In genomic region chr10:71314028-71314693, GRCh38 we compare ENCODE assay signal across 8 cellular contexts. TPM values are rescaled to one million over a fixed set of nuclear protein-coding genes. Genes with fewer than 3 reads are reported as not detected.
DNase-seq lines count a peak whose midpoint lies in the region; ATAC-seq and TF ChIP-seq lines count a peak whose summit lies in the region.

No MANE protein-coding gene starts in this region.

- H3K36me3 ChIP-seq in suprapubic skin = no peaks in the 10 kb centered on the region

- no peaks in the 10 kb centered on the region for H3K36me3 Mint-ChIP-seq in activated CD8-positive, alpha-beta memory T cell treated with anti-CD3 and anti-CD28 coated beads, Interleukin-2, amount 10 ng/mL, durations not matched to agents 7 days and 5 days
- H3K36me3 Mint-ChIP-seq in naive thymus-derived CD8-positive, alpha-beta T cell = no peaks in the 10 kb centered on the region
- no peaks in the 10 kb centered on the region for H3K36me3 Mint-ChIP-seq in activated T-helper 17 cell treated with anti-CD3 and anti-CD28 coated beads, Interleukin-2, amount 50 U/mL, for 72 hours (ENCODE audit: low read depth)

- H3K9me3 Mint-ChIP-seq in activated CD8-positive, alpha-beta memory T cell treated with anti-CD3 and anti-CD28 coated beads, Interleukin-2, amount 10 ng/mL, durations not matched to agents 7 days and 5 days (ENCODE audit: low read depth) = no peaks in the 10 kb centered on the region
- no peaks in the 10 kb centered on the region for H3K9me3 Mint-ChIP-seq in naive thymus-derived CD8-positive, alpha-beta T cell
- no peaks in the 10 kb centered on the region for H3K9me3 Mint-ChIP-seq in activated T-helper 17 cell treated with anti-CD3 and anti-CD28 coated beads, Interleukin-2, amount 50 U/mL, for 72 hours

- H3K4me1 Mint-ChIP-seq in activated CD8-positive, alpha-beta memory T cell treated with anti-CD3 and anti-CD28 coated beads, Interleukin-2, amount 10 ng/mL, durations not matched to agents 7 days and 5 days = peaks cover 19% of the 10 kb centered on the region
- peaks cover 5 to 17% (median 11%) of the 10 kb centered on the region in 4 donors for H3K4me1 Mint-ChIP-seq in naive thymus-derived CD8-positive, alpha-beta T cell
- peaks cover 4% of the 10 kb centered on the region for H3K4me1 Mint-ChIP-seq in activated T-helper 17 cell treated with anti-CD3 and anti-CD28 coated beads, Interleukin-2, amount 50 U/mL, for 72 hours

- TF ChIP-seq POLR2A in suprapubic skin (IDR thresholded peaks at IDR 0.05) = no peak

- peak overlapping the region; percentile 11 for H3K4me3 ChIP-seq in suprapubic skin

- H3K27ac ChIP-seq in suprapubic skin = peak overlapping the region; percentile 62

- TF ChIP-seq CTCF in suprapubic skin (IDR thresholded peaks at IDR 0.05) = peak; percentile 32 to 90

- H3K9me3 ChIP-seq in suprapubic skin = no peaks in the 10 kb centered on the region

- TF ChIP-seq EP300 in suprapubic skin (IDR thresholded peaks at IDR 0.05) = no peak

- H3K4me1 ChIP-seq in suprapubic skin = peaks cover 29% of the 10 kb centered on the region

- H3K27me3 ChIP-seq in suprapubic skin = no peaks in the 10 kb centered on the region

- peak; percentile 37 for ATAC-seq in activated CD8-positive, alpha-beta memory T cell treated with anti-CD3 and anti-CD28 coated beads, Interleukin-2, amount 10 ng/mL, durations not matched to agents 7 days and 5 days
- peak; percentile 60 for ATAC-seq in esophagus mucosa
- ATAC-seq in naive thymus-derived CD8-positive, alpha-beta T cell = peak; percentile 51 to 52
- no peak for ATAC-seq in activated T-helper 17 cell treated with anti-CD3 and anti-CD28 coated beads, Interleukin-2, amount 50 U/mL, for 72 hours (replicated peaks)

- CTCF ChIA-PET in activated CD8-positive, alpha-beta memory T cell treated with anti-CD3 and anti-CD28 coated beads, Interleukin-2, amount 10 ng/mL, durations not matched to agents 7 days and 5 days (lab: Charles Lee) = interaction anchor here (1.0 to 6.0 kb wide), 12 partner anchors 9 to 734 kb away, joined by 3 to 55 read pairs (median 4); no protein-coding TSS in a partner anchor

- no peak overlapping the region for H3K4me3 Mint-ChIP-seq in activated CD8-positive, alpha-beta memory T cell treated with anti-CD3 and anti-CD28 coated beads, Interleukin-2, amount 10 ng/mL, durations not matched to agents 7 days and 5 days
- peak overlapping the region in 2 of 10 donors; percentile 28 to 69 for H3K4me3 Mint-ChIP-seq in naive thymus-derived CD8-positive, alpha-beta T cell
- H3K4me3 Mint-ChIP-seq in activated T-helper 17 cell treated with anti-CD3 and anti-CD28 coated beads, Interleukin-2, amount 50 U/mL, for 72 hours = no peak overlapping the region

- 18% methylated on average over 8 of the region's 21 CpGs for WGBS in suprapubic skin

- H3K27ac Mint-ChIP-seq in activated CD8-positive, alpha-beta memory T cell treated with anti-CD3 and anti-CD28 coated beads, Interleukin-2, amount 10 ng/mL, durations not matched to agents 7 days and 5 days = no peak overlapping the region
- H3K27ac Mint-ChIP-seq in naive thymus-derived CD8-positive, alpha-beta T cell = peak overlapping the region in 1 of 10 donors; percentile 43
- no peak overlapping the region for H3K27ac Mint-ChIP-seq in activated T-helper 17 cell treated with anti-CD3 and anti-CD28 coated beads, Interleukin-2, amount 50 U/mL, for 72 hours

- DNase-seq in NCI-H345 (lab: John Stamatoyannopoulos, UW) = peak; percentile 19
- DNase-seq in NCI-H345 treated with DMSO at 0.1 percent for 48 hours (lab: John Stamatoyannopoulos, UW; ENCODE audit: unreplicated experiment) = no peak
- peak; percentile 37 for DNase-seq in NCI-H460 (ENCODE audit: extremely low read depth, low read depth)
- DNase-seq in activated CD8-positive, alpha-beta memory T cell treated with anti-CD3 and anti-CD28 coated beads, Interleukin-2, amount 10 ng/mL, durations not matched to agents 7 days and 5 days = peak; percentile 59
- peak; percentile 40 to 78 (median 53) for DNase-seq in naive thymus-derived CD8-positive, alpha-beta T cell
- no peak for DNase-seq in suprapubic skin (ENCODE audit: low spot score in 2 of 2)

- POLR2A ChIA-PET in naive thymus-derived CD8-positive, alpha-beta T cell (lab: Charles Lee) = interaction anchor here (0.8 to 1.6 kb wide), 2 partner anchors 460 to 582 kb away, joined by 3 to 4 read pairs; partner anchors contain the start of gene VSIR

- H3K27me3 Mint-ChIP-seq in activated CD8-positive, alpha-beta memory T cell treated with anti-CD3 and anti-CD28 coated beads, Interleukin-2, amount 10 ng/mL, durations not matched to agents 7 days and 5 days = peaks cover 18% of the 10 kb centered on the region
- H3K27me3 Mint-ChIP-seq in naive thymus-derived CD8-positive, alpha-beta T cell = peaks cover 0 to 26% (median 13%) of the 10 kb centered on the region in 5 donors
- H3K27me3 Mint-ChIP-seq in activated T-helper 17 cell treated with anti-CD3 and anti-CD28 coated beads, Interleukin-2, amount 50 U/mL, for 72 hours = peaks cover 10% of the 10 kb centered on the region

RNA-seq across cellular contexts. Expression of gene SLC29A3, which starts 4.9 kb away (rescaled TPM):
- 3.8 and 4.1 TPM in 2 replicates for total RNA-seq in NCI-H460 (2014; rRNA removed; shearing (Covaris generic))
- 0.24 and 0.53 TPM in 2 replicates for polyA plus RNA-seq in NCI-H460 (2014; cell fraction: nucleus; rRNA removed)
- total RNA-seq in activated CD8-positive, alpha-beta memory T cell treated with anti-CD3 and anti-CD28 coated beads, Interleukin-2, amount 10 ng/mL, durations not matched to agents 7 days and 5 days = 1 to 10 TPM; 3.4 to 5.1 TPM
- 0.92 TPM for total RNA-seq in esophagus mucosa
- 10 to 100 TPM in 1 of 2 experiments, 1 to 10 TPM in 1; 8.6 to 10.4 TPM for total RNA-seq in naive thymus-derived CD8-positive, alpha-beta T cell
- polyA plus RNA-seq in naive thymus-derived CD8-positive, alpha-beta T cell = 1 to 10 TPM; 3.7 to 8.2 (median 4.6) TPM
- 1 to 10 TPM; 1.3 to 2.8 (median 2.2) TPM for total RNA-seq in suprapubic skin
- total RNA-seq in activated T-helper 17 cell treated with anti-CD3 and anti-CD28 coated beads, Interleukin-2, amount 50 U/mL, for 72 hours = 1 to 10 TPM; 2.7 to 3.4 TPM

Comparison
In these comparisons a context has a peak if more than half of its experiments do, and no peak if none do; other contexts are left out.
1. DNase-seq: peak in NCI-H345 (single experiment), NCI-H460 (single experiment), activated CD8-positive, alpha-beta memory T cell treated with anti-CD3 and anti-CD28 coated beads, Interleukin-2, amount 10 ng/mL, durations not matched to agents 7 days and 5 days (single experiment) and naive thymus-derived CD8-positive, alpha-beta T cell (10 of 10); none in NCI-H345 treated with DMSO at 0.1 percent for 48 hours (single experiment) and suprapubic skin (0 of 2).